1 cellular context compared by ENCODE assay signal in genomic region chr5:154482528-154483449, GRCh38.
TF ChIP-seq lines count a peak whose summit lies in the region.

No MANE protein-coding gene starts in this region.

TF ChIP-seq in H1, 55 proteins besides CTCF, POLR2A, EP300 and RAD21:
- TF ChIP-seq RXRA (IDR thresholded peaks at IDR 0.05; ENCODE audit: insufficient read depth, low read depth, low read length) (no peak), ATF3 (IDR thresholded peaks at IDR 0.05; ENCODE audit: insufficient read depth, low read depth, low read length) (no peak), NRF1 (IDR thresholded peaks at IDR 0.05; ENCODE audit: low read depth, low read length) (no peak), CTBP2 (IDR thresholded peaks at IDR 0.05; ENCODE audit: borderline replicate concordance, insufficient read depth, insufficient read length, low read length) (peak; percentile 97), RNF2 (IDR thresholded peaks at IDR 0.05; ENCODE audit: borderline replicate concordance, low read depth, low read length, missing control alignments, poor library complexity, severe bottlenecking) (peak; percentile 91), EZH2 (IDR thresholded peaks at IDR 0.05; ENCODE audit: low read depth, low read length, severe bottlenecking) (peak; percentile 96), SUZ12 (IDR thresholded peaks at IDR 0.05; ENCODE audit: low read length) (peak; percentile 91)
